ENCODE assay signal across 23 cellular contexts in the genomic region with DNA sequence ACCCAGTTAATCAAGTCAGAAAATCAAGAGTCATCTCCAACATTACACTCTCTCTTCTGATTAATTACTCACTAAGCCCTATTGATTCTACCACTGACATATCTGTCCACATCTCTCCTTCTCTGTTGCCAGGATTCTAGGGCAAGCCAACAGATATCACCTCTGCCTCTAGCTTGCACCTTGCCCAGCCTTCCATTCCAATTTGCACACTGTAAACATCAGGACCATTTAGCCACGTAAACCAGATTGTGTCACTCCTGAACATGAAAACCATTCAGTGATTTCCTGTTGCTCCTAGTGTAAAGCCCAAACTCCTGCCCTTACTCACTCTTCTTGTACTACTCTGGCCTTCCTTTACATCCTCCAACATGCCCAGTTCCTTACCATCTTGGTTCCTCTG.
"Had no signal": no experiment of that assay in that cellular context is flagged by ENCODE, and none has a peak within 500 bp of the region (broad histone marks: within the 10 kb centered on the region; RNA-seq: fewer than 3 reads in every experiment).

No MANE protein-coding gene starts in this region.

- H3K36me3 Mint-ChIP-seq: activated CD4-positive, alpha-beta memory T cell treated with anti-CD3 and anti-CD28 coated beads for 36 hours; activated naive CD4-positive, alpha-beta T cell treated with anti-CD3 and anti-CD28 coated beads, Interleukin-2, amount 50 U/mL, for 72 hours had no signal

- H3K27me3 Mint-ChIP-seq: activated CD4-positive, alpha-beta memory T cell treated with anti-CD3 and anti-CD28 coated beads for 36 hours; activated CD4-positive, alpha-beta T cell treated with anti-CD3 and anti-CD28 coated beads, Interleukin-2, amount 10 ng/mL, durations not matched to agents 7 days and 5 days; activated naive CD8-positive, alpha-beta T cell treated with anti-CD3 and anti-CD28 coated beads, Interleukin-2, amount 50 U/mL, for 24 hours had no signal

- H3K4me1 Mint-ChIP-seq: activated CD4-positive, alpha-beta T cell treated with anti-CD3 and anti-CD28 coated beads, Interleukin-2, amount 10 ng/mL, durations not matched to agents 7 days and 5 days; activated naive CD8-positive, alpha-beta T cell treated with anti-CD3 and anti-CD28 coated beads, Interleukin-2, amount 50 U/mL, for 24 hours had no signal

- H3K36me3 ChIP-seq: brain microvascular endothelial cell, MG63 had no signal

- H3K4me3 ChIP-seq: MG63 had no signal

- H3K9ac ChIP-seq: KMS-11 had no signal

- H3K27ac Mint-ChIP-seq: activated CD4-positive, alpha-beta memory T cell treated with anti-CD3 and anti-CD28 coated beads for 36 hours; activated CD4-positive, alpha-beta T cell treated with anti-CD3 and anti-CD28 coated beads, Interleukin-2, amount 10 ng/mL, durations not matched to agents 7 days and 5 days; activated naive CD4-positive, alpha-beta T cell treated with anti-CD3 and anti-CD28 coated beads, Interleukin-2, amount 50 U/mL, for 72 hours; activated naive CD8-positive, alpha-beta T cell treated with anti-CD3 and anti-CD28 coated beads, Interleukin-2, amount 50 U/mL, for 24 hours had no signal

- DNase-seq: activated CD4-positive, alpha-beta memory T cell treated with anti-CD3 and anti-CD28 coated beads for 36 hours; activated CD4-positive, alpha-beta T cell treated with anti-CD3 and anti-CD28 coated beads, Interleukin-2, amount 10 ng/mL, durations not matched to agents 7 days and 5 days; activated CD4-positive, CD25-positive, alpha-beta regulatory T cell; activated CD8-positive, alpha-beta memory T cell treated with anti-CD3 and anti-CD28 coated beads for 24 hours; activated effector memory CD4-positive, alpha-beta T cell treated with anti-CD3 and anti-CD28 coated beads, Interleukin-2, amount 50 U/mL, for 16 hours; activated naive CD4-positive, alpha-beta T cell treated with Interleukin-2 at 50 U/mL for 16 hours; activated naive CD8-positive, alpha-beta T cell treated with anti-CD3 and anti-CD28 coated beads, Interleukin-2, amount 50 U/mL, for 24 hours; activated T-cell treated with anti-CD3 and anti-CD28 coated beads, Interleukin-2, amount 50 U/mL, for 4 hours; amniotic stem cell; brain microvascular endothelial cell; MG63; MV-4-11; NCI-H1092 treated with DMSO at 0.1 percent for 48 hours; NCI-H1417 treated with DMSO at 0.1 percent for 48 hours; NCI-H187 treated with DMSO at 0.1 percent for 48 hours; NCI-H2081 treated with DMSO at 0.1 percent for 48 hours; NCI-H446; NCI-H82; SIG-M5; T-helper 1 cell had no signal

- H3K9me3 ChIP-seq: MG63 had no signal

- H3K9me3 Mint-ChIP-seq: activated CD4-positive, alpha-beta memory T cell treated with anti-CD3 and anti-CD28 coated beads for 36 hours; activated CD4-positive, alpha-beta T cell treated with anti-CD3 and anti-CD28 coated beads, Interleukin-2, amount 10 ng/mL, durations not matched to agents 7 days and 5 days; activated naive CD4-positive, alpha-beta T cell treated with anti-CD3 and anti-CD28 coated beads, Interleukin-2, amount 50 U/mL, for 72 hours; activated naive CD8-positive, alpha-beta T cell treated with anti-CD3 and anti-CD28 coated beads, Interleukin-2, amount 50 U/mL, for 24 hours; activated T-cell treated with anti-CD3 and anti-CD28 coated beads, Interleukin-2, amount 50 U/mL, for 4 hours had no signal

- H3K27me3 ChIP-seq: brain microvascular endothelial cell, MG63 had no signal

- H3K4me3 Mint-ChIP-seq: activated CD4-positive, alpha-beta memory T cell treated with anti-CD3 and anti-CD28 coated beads for 36 hours; activated CD4-positive, alpha-beta T cell treated with anti-CD3 and anti-CD28 coated beads, Interleukin-2, amount 10 ng/mL, durations not matched to agents 7 days and 5 days; activated naive CD8-positive, alpha-beta T cell treated with anti-CD3 and anti-CD28 coated beads, Interleukin-2, amount 50 U/mL, for 24 hours; activated T-cell treated with anti-CD3 and anti-CD28 coated beads, Interleukin-2, amount 50 U/mL, for 4 hours had no signal

- H3K4me2 ChIP-seq: KMS-11 had no signal

- H3K27ac ChIP-seq: brain microvascular endothelial cell, KMS-11, VCaP had no signal

- ATAC-seq: activated naive CD4-positive, alpha-beta T cell treated with anti-CD3 and anti-CD28 coated beads, Interleukin-2, amount 50 U/mL, for 72 hours; activated naive CD8-positive, alpha-beta T cell treated with anti-CD3 and anti-CD28 coated beads, Interleukin-2, amount 50 U/mL, for 24 hours; activated T-cell treated with anti-CD3 and anti-CD28 coated beads, Interleukin-2, amount 50 U/mL, for 4 hours had no signal
